9 cellular contexts compared by ENCODE assay signal in the genomic region with DNA sequence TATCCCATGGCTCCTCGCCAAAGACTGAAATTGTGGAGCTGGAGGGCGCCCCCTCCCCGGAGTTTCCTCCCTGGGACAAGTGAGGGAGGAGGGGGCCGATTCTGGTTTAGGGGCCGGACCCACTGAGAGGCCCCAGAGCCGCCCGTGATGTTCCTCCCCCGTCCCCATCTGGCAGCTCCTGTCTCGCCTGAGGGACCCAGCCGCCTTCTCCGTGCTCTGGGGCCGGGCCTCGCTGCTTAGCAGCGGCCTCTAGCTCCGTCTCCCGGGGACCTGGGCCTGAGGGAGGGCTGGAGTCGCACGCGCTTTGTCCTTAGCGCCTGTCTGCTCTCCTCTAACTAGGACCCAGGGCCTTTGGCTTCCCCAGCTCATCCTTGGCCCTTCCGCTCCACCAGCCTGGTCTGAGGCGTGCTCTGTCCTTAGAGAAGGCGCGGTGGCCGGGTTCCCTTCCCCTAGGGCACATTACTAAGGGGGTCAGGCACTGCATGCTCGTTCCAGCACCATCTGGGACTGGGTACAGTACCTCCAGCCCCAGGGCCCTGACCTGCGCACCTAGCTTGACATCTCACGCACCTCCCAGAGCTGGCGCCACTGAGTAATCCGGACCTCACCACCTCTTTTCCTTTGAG.
DNase-seq lines count a peak whose midpoint lies in the region; ATAC-seq and TF ChIP-seq lines count a peak whose summit lies in the region.
"Had no signal": no experiment of that assay in that cellular context is flagged by ENCODE, and none has a peak within 500 bp of the region (broad histone marks: within the 10 kb centered on the region; RNA-seq: fewer than 3 reads in every experiment).

No MANE protein-coding gene starts in this region.

- H3K4me3 ChIP-seq in iPS-18a (ENCODE audit: low read length) (peak overlapping the region; percentile 39), skeletal muscle cell (ENCODE audit: low read depth, low read length) (peak overlapping the region; percentile 39)

- DNase-seq in astrocyte of the hippocampus (ENCODE audit: low read depth, low spot score) = peak; percentile 22
- DNase-seq in skeletal muscle cell (ENCODE audit: low read depth) = no peak
- DNase-seq in activated CD4-positive, CD25-positive, alpha-beta regulatory T cell (lab: John Stamatoyannopoulos, UW) = no peak
- DNase-seq in NCI-H524 treated with DMSO at 0.1 percent for 48 hours (lab: John Stamatoyannopoulos, UW) = no peak
- DNase-seq: activated CD4-positive, alpha-beta T cell treated with anti-CD3 and anti-CD28 coated beads, Interleukin-2, amount 50 U/mL, for 4 hours had no signal

- H3K9ac ChIP-seq in iPS-18a (ENCODE audit: low read length) = no peak overlapping the region

- no peak overlapping the region for H3K27ac ChIP-seq in iPS-18a (ENCODE audit: low read length)

- H3K9me3 ChIP-seq in iPS-18a (ENCODE audit: control insufficient read depth, low read depth, low read length) = no peaks in the 10 kb centered on the region

- peak; percentile 8 for TF ChIP-seq POLR2A in GM18951 (IDR thresholded peaks at IDR 0.05; ENCODE audit: extremely low read depth, insufficient read depth, insufficient read length)

- ATAC-seq in HG03196 (IDR thresholded peaks at IDR 0.05; ENCODE audit: unreplicated experiment) (no peak), GM18873 (IDR thresholded peaks at IDR 0.05; ENCODE audit: low FRiP score, unreplicated experiment) (no peak)

- peaks cover 29% of the 10 kb centered on the region for H3K36me3 ChIP-seq in iPS-18a (ENCODE audit: control insufficient read depth, low read depth, low read length)

- H3K27me3 ChIP-seq in iPS-18a (ENCODE audit: control insufficient read depth, insufficient read depth, low read length) = peaks cover 67% of the 10 kb centered on the region

- in situ Hi-C loops in GM18951 (cut with MboI; ENCODE audit: low sequenced_read_pairs, unreplicated experiment) = no loop called here

- H3K4me1 ChIP-seq in iPS-18a (ENCODE audit: control insufficient read depth, low read depth, low read length) = no peaks in the 10 kb centered on the region
